ENCODE assay signal across 14 cellular contexts in the genomic region with DNA sequence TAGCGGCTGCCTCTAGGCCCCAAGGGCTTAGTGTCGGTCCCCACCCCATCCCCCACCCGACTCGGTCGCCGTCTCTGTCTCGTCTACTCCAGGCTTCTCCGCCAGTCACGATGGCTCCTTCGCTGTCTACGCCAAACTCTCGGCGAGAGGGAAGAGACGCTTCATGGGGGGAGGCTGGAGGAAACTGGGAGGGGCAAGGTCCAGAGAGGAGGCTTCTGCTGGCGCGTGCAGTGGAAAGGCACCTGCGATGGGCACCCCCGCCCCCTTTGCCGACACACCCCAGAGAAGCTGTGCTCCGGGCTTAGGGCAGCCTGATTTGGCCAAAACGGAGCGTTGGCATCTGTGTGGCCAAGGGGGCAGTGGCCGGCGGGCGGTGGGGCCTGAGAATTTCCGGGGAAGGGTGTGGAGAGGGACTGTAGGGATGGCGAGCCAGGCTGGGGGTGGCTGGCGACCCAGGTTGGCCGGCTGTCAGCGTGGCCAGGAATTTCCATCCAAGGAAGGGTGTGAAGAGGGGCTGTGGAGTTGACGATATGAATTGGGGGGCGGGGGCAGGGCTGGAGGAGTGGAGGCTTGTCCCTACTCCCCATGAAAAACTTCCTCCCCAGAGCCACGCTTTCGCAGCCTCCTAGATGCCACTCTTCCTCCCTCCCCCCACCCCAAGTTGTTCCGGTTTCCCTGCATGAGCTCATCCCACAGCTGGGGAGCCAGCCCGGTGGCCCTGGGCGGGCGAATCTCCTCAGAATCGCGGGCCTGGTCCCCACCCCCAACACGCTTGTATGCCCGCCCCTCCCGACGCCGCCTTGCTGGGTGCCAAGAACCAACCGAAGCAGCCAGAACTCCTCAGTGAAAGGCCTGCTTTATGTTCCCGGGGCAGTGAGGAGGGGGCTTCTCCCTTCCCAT. TPM values are rescaled to one million over a fixed set of nuclear protein-coding genes. Genes with fewer than 3 reads are reported as not detected.
DNase-seq lines count a peak whose midpoint lies in the region; ATAC-seq and TF ChIP-seq lines count a peak whose summit lies in the region.
"Had no signal": no experiment of that assay in that cellular context is flagged by ENCODE, and none has a peak within 500 bp of the region (broad histone marks: within the 10 kb centered on the region; RNA-seq: fewer than 3 reads in every experiment).

No MANE protein-coding gene starts in this region.

- CTCF ChIA-PET in SK-N-SH (lab: Yijun Ruan, JAX), result interaction anchor here (0.8 to 4.2 kb wide), 4 partner anchors 12 to 534 kb away, joined by 3 to 64 read pairs (median 4); no protein-coding TSS in a partner anchor

- no peaks in the 10 kb centered on the region for H3K79me2 ChIP-seq in SK-N-SH (ENCODE audit: insufficient read depth)

- H3K9me2 ChIP-seq in SK-N-SH, result no peaks in the 10 kb centered on the region

- no peak overlapping the region for H3K9ac ChIP-seq in SK-N-SH

- POLR2A ChIA-PET in SK-N-SH (lab: Yijun Ruan, JAX), result interaction anchor here (0.6 kb wide), 1 partner anchor 1132 kb away, joined by 3 read pairs; no protein-coding TSS in a partner anchor

- H3K9me3 ChIP-seq in SK-N-SH, result no peaks in the 10 kb centered on the region
- H3K9me3 ChIP-seq in tibial nerve, result no peaks in the 10 kb centered on the region
- H3K9me3 ChIP-seq: gastrocnemius medialis, tibial artery had no signal

- peak overlapping the region; percentile 88 to 96 (median 91) for H3K4me3 Mint-ChIP-seq in brain

- H3K27ac ChIP-seq in SK-N-SH (ENCODE audit: low read depth in 2 of 2, low read length in 1 of 2), result no peak overlapping the region
- no peak overlapping the region for H3K27ac ChIP-seq in tibial nerve
- H3K27ac ChIP-seq: gastrocnemius medialis, tibial artery had no signal

- no peaks in the 10 kb centered on the region for H3F3A ChIP-seq in SK-N-SH (replicated peaks; ENCODE audit: insufficient read depth)

- TF ChIP-seq CTCF in SK-N-SH (IDR thresholded peaks at IDR 0.05) (no peak), brain (conservative IDR thresholded peaks at IDR 0.05) (no peak), tibial nerve (IDR thresholded peaks at IDR 0.05) (no peak)

- H3K36me3 Mint-ChIP-seq in brain, result no peaks in the 10 kb centered on the region
- H3K36me3 Mint-ChIP-seq: naive thymus-derived CD8-positive, alpha-beta T cell had no signal

- 42% methylated on average over 42 of the region's 47 CpGs for WGBS in SK-N-SH (ENCODE audit: low lambda C conversion rate)
- WGBS in tibial nerve, 2 donors, result 3 to 4% methylated on average over 35 to 44 of the region's 47 CpGs

- no peak overlapping the region for H2AFZ ChIP-seq in SK-N-SH (ENCODE audit: low read depth)

- H3K27me3 Mint-ChIP-seq in brain, result peaks cover 56% of the 10 kb centered on the region

- no peak for TF ChIP-seq EP300 in SK-N-SH (IDR thresholded peaks at IDR 0.05; ENCODE audit: borderline replicate concordance in 1 of 2, low read depth in 1 of 2, low read length in 1 of 2)
- TF ChIP-seq EP300 in tibial nerve (IDR thresholded peaks at IDR 0.05), result no peak

- no peak for TF ChIP-seq RAD21 in SK-N-SH (IDR thresholded peaks at IDR 0.05; ENCODE audit: low read length)

- H3K9me3 Mint-ChIP-seq in brain, result no peaks in the 10 kb centered on the region

- peaks cover 43% of the 10 kb centered on the region for H3K4me1 Mint-ChIP-seq in brain

- DNase-seq in SK-N-SH (peak; percentile 40), kidney tubule cell (ENCODE audit: low spot score) (peak; percentile 41), tibial nerve (ENCODE audit: low spot score in 2 of 2) (no peak), cerebellum (ENCODE audit: low spot score) (no peak), GM19240 (ENCODE audit: insufficient read length, low spot score) (no peak)
- DNase-seq: gastrocnemius medialis; naive thymus-derived CD8-positive, alpha-beta T cell; NCI-H1694 treated with DMSO at 0.1 percent for 48 hours; SIG-M5; tibial artery had no signal

- H3K4me3 ChIP-seq in SK-N-SH (ENCODE audit: low read depth in 2 of 2, low read length in 1 of 2), result no peak overlapping the region
- H3K4me3 ChIP-seq in tibial nerve, result peak overlapping the region in 3 of 4 donors; percentile 2 to 33 (median 16)
- H3K4me3 ChIP-seq: gastrocnemius medialis had no signal

- TF ChIP-seq POLR2A in tibial nerve (IDR thresholded peaks at IDR 0.05), result peak in 1 of 2 donors; percentile 9

- H3K4me2 ChIP-seq in SK-N-SH, result no peak overlapping the region

- peak overlapping the region in 4 of 5 experiments; percentile 5 to 93 (median 86) for H3K27ac Mint-ChIP-seq in brain

- H3K4me1 ChIP-seq in SK-N-SH (ENCODE audit: control insufficient read depth in 1 of 2, insufficient read depth in 2 of 2, low read depth in 1 of 2, low read length in 1 of 2), result peaks cover 0 to 15% of the 10 kb centered on the region in 2 experiments; a peak in 1 of 4 replicates
- H3K4me1 ChIP-seq in tibial nerve, result peaks cover 0 to 51% (median 14%) of the 10 kb centered on the region in 4 donors

- ATAC-seq in SK-N-SH treated with all-trans-retinoic acid at 6 μM for 48 hours, result no peak
- ATAC-seq in HG03196 (IDR thresholded peaks at IDR 0.05; ENCODE audit: unreplicated experiment), result no peak
- ATAC-seq: gastrocnemius medialis; naive thymus-derived CD8-positive, alpha-beta T cell had no signal

- H3K27me3 ChIP-seq in SK-N-SH (ENCODE audit: insufficient read depth) (no peaks in the 10 kb centered on the region), tibial nerve (peaks cover 0 to 65% of the 10 kb centered on the region in 2 donors)

- H4K20me1 ChIP-seq in SK-N-SH (ENCODE audit: insufficient read depth), result no peaks in the 10 kb centered on the region

- H3K36me3 ChIP-seq in SK-N-SH (replicated peaks in 1 of 2; ENCODE audit: control insufficient read depth in 1 of 2, insufficient read depth in 2 of 2, low read length in 1 of 2), result no peaks in the 10 kb centered on the region
- H3K36me3 ChIP-seq in tibial nerve, result no peaks in the 10 kb centered on the region
- H3K36me3 ChIP-seq: gastrocnemius medialis, tibial artery had no signal

TF ChIP-seq in SK-N-SH, 30 proteins besides CTCF, POLR2A, EP300 and RAD21:
- no peak for TF ChIP-seq FOXM1 (IDR thresholded peaks at IDR 0.05; ENCODE audit: low read depth)
- TF ChIP-seq, protein P1, sequence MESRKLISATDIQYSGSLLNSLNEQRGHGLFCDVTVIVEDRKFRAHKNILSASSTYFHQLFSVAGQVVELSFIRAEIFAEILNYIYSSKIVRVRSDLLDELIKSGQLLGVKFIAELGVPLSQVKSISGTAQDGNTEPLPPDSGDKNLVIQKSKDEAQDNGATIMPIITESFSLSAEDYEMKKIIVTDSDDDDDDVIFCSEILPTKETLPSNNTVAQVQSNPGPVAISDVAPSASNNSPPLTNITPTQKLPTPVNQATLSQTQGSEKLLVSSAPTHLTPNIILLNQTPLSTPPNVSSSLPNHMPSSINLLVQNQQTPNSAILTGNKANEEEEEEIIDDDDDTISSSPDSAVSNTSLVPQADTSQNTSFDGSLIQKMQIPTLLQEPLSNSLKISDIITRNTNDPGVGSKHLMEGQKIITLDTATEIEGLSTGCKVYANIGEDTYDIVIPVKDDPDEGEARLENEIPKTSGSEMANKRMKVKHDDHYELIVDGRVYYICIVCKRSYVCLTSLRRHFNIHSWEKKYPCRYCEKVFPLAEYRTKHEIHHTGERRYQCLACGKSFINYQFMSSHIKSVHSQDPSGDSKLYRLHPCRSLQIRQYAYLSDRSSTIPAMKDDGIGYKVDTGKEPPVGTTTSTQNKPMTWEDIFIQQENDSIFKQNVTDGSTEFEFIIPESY (IDR thresholded peaks at IDR 0.05; ENCODE audit: borderline replicate concordance, low read depth), result no peak
- no peak for TF ChIP-seq ELF1 (IDR thresholded peaks at IDR 0.05)
- TF ChIP-seq POLR2AphosphoS5 (IDR thresholded peaks at IDR 0.05; ENCODE audit: low read depth, low read length), result no peak
TF ChIP-seq in SK-N-SH: peak in this region for 0.

TF ChIP-seq in SK-N-SH treated with all-trans-retinoic acid at 6 μM for 48 hours, 23 proteins besides CTCF, POLR2A, EP300 and RAD21 (continues in another document):
- TF ChIP-seq ISL1 (CRISPR knock-in tag; IDR thresholded peaks at IDR 0.05) (no peak), POU6F1 (CRISPR knock-in tag; IDR thresholded peaks at IDR 0.05; ENCODE audit: borderline replicate concordance, low read depth) (no peak)

RNA-seq across cellular contexts. Expression of gene CSMD2, which starts 1.4 kb away (rescaled TPM):
- polyA plus RNA-seq in SK-N-SH (2012; rRNA removed) (0.02 TPM in 1 of 2 replicates, not detected in the other), brain (ENCODE audit: insufficient read depth, low read depth, low replicate concordance) (7.8 TPM)
- polyA plus RNA-seq in SK-N-SH (2012; cell fraction: cytosol; rRNA removed), result under 0.01 and 0.01 TPM in 2 replicates
- 0.08 TPM in 2 replicates for polyA plus RNA-seq in SK-N-SH (2012; cell fraction: nucleus; rRNA removed)
- total RNA-seq in tibial nerve (1 to 10 TPM in 2 of 4 donors, under 1 TPM in 2; 0.60 to 2.5 (median 1.2) TPM), cerebellum (37.5 TPM)
- total RNA-seq: bronchial epithelial cell; naive thymus-derived CD8-positive, alpha-beta T cell had no signal
- polyA plus RNA-seq: naive thymus-derived CD8-positive, alpha-beta T cell had no signal

RNA-seq across cellular contexts. Expression of gene C1orf94, which starts 10.3 kb away (rescaled TPM):
- not detected in 2 replicates for polyA plus RNA-seq in SK-N-SH (2012; rRNA removed)
- polyA plus RNA-seq in SK-N-SH (2012; cell fraction: cytosol; rRNA removed), result not detected in 2 replicates
- not detected in 2 replicates for polyA plus RNA-seq in SK-N-SH (2012; cell fraction: nucleus; rRNA removed)
- polyA plus RNA-seq in brain (ENCODE audit: insufficient read depth, low read depth, low replicate concordance), result 3.4 TPM
- not detected for total RNA-seq in tibial nerve
- 0.45 TPM for total RNA-seq in cerebellum
- total RNA-seq: bronchial epithelial cell; gastrocnemius medialis; naive thymus-derived CD8-positive, alpha-beta T cell had no signal
- polyA plus RNA-seq: naive thymus-derived CD8-positive, alpha-beta T cell had no signal

Comparison
In these comparisons a context has a peak if more than half of its experiments do, and no peak if none do; other contexts are left out.
1. DNase-seq: peak in SK-N-SH (single experiment) and kidney tubule cell (single experiment); none in tibial nerve (0 of 2), cerebellum (single experiment) and GM19240 (single experiment).
2. H3K4me3 ChIP-seq: peak in tibial nerve (3 of 4); none in SK-N-SH (0 of 2).
3. RNA of gene CSMD2, which starts 1.4 kb away (total RNA-seq): 37.5 TPM in cerebellum (single experiment); 0.60 to 2.5 TPM in tibial nerve; every median in the first group is over 10 times any median in the second.